In the genomic region with DNA sequence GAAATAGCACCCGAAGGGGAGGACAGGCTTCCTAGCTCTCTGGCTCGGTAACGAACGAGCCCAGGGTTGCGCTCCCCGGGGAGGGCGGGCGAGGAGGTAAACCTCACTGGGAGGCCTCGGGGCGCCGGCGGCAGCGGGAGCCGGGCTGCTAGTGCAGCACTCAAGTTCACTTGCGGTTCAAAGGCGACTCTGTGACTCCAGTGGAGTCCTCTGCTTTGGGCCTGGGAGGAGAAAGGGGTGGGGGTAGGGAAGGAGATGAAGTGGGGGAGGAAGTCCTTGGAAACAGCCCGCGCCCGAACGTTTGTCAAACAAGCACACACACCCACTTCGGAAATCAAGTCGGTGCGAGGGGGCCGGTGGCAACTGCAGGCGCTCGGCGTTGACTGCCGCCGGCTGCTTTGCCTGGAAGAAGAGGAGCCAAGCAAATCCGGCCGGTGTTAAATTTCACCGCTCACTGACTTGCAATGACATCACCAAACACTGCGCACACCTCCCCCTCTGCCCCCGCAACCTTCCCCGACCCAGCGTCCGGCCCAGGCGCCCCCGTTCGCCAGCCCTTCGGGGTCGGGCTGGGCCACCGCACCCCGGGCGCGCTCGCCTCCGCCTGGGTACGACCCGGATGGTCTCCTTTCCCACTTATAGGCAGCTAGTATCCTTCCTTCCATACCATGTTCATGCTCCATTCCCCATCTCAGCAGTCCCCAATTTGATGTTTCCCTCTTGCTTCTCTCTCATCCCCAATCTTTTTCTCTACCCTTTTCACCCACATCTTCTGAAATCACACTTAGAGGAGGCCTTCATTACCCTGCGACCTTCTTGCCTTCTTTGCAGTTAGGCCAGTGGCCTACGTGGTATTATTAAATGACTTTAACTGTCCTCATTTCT, we compare ENCODE assay signal across 8 cellular contexts. TPM values are rescaled to one million over a fixed set of nuclear protein-coding genes. Genes with fewer than 3 reads are reported as not detected.
DNase-seq lines count a peak whose midpoint lies in the region; ATAC-seq and TF ChIP-seq lines count a peak whose summit lies in the region.

Gene COL24A1 (minus strand): TSS at position 202 of the 885 bp plus-strand sequence. CDS start 376 bp downstream, outside the sequence.

- H3K4me1 Mint-ChIP-seq in brain (peaks cover 26% of the 10 kb centered on the region), immature natural killer cell (peaks cover 2 to 10% of the 10 kb centered on the region in 2 donors)

- H3K27me3 Mint-ChIP-seq in brain (peaks cover 56% of the 10 kb centered on the region), immature natural killer cell (ENCODE audit: low read depth in 3 of 3) (peaks cover 3 to 15% (median 7%) of the 10 kb centered on the region in 3 donors)

- no peaks in the 10 kb centered on the region for H3K36me3 Mint-ChIP-seq in brain
- peaks cover 0 to 8% (median 0%) of the 10 kb centered on the region in 3 donors for H3K36me3 Mint-ChIP-seq in immature natural killer cell

- peak; percentile 31 for DNase-seq in GM10248 (ENCODE audit: extremely low spot score)
- peak; percentile 48 for DNase-seq in NB4 (ENCODE audit: low read depth)
- no peak for DNase-seq in immature natural killer cell
- DNase-seq in stimulated activated CD4-positive, alpha-beta T cell treated with anti-CD3 and anti-CD28 coated beads, Interleukin-4, amount 100 ng/mL, for 24 hours, result no peak
- DNase-seq in RKO (ENCODE audit: low spot score), result no peak

- peak within 1 kb of the TSS in 3 of 5 experiments; percentile 23 to 37 (median 33) for H3K27ac Mint-ChIP-seq in brain
- H3K27ac Mint-ChIP-seq in immature natural killer cell, result no peak within 1 kb of the TSS

- no peak for ATAC-seq in HG03342 (IDR thresholded peaks at IDR 0.05; ENCODE audit: unreplicated experiment)

- TF ChIP-seq CTCF in GM10248 (IDR thresholded peaks at IDR 0.05; ENCODE audit: control extremely low read depth, extremely low read depth, low read depth, missing control alignments), result no peak
- no peak for TF ChIP-seq CTCF in NB4 (IDR thresholded peaks at IDR 0.05; ENCODE audit: low read depth, low read length)
- no peak for TF ChIP-seq CTCF in brain (conservative IDR thresholded peaks at IDR 0.05)

- H3K4me3 Mint-ChIP-seq in brain, result peak within 1 kb of the TSS; percentile 75 to 86 (median 84)
- peak within 1 kb of the TSS; percentile 33 to 81 (median 61) for H3K4me3 Mint-ChIP-seq in immature natural killer cell

- H3K9me3 Mint-ChIP-seq in brain, result peaks cover 0 to 11% (median 3%) of the 10 kb centered on the region in 5 experiments
- peaks cover 4 to 12% (median 8%) of the 10 kb centered on the region in 6 donors for H3K9me3 Mint-ChIP-seq in immature natural killer cell

- POLR2A ChIA-PET in GM10248 (lab: Yijun Ruan, JAX), result no interaction called here

- H3K27me3 ChIP-seq in skeletal muscle tissue (ENCODE audit: control insufficient read depth in 3 of 3, insufficient read depth in 3 of 3, low read length in 3 of 3), result peaks cover 0 to 7% (median 0%) of the 10 kb centered on the region in 3 donors

- peak within 1 kb of the TSS; percentile 75 for H3K27ac ChIP-seq in skeletal muscle tissue (ENCODE audit: low read depth, low read length)

- H3K4me3 ChIP-seq in NB4 (ENCODE audit: low read depth, low read length) (no peak within 1 kb of the TSS), skeletal muscle tissue (ENCODE audit: low read length in 3 of 3) (peak within 1 kb of the TSS; percentile 73 to 78 (median 77))

- peak within 1 kb of the TSS; percentile 64 to 78 (median 72) for H3K9ac ChIP-seq in skeletal muscle tissue (ENCODE audit: low read depth in 1 of 3, low read length in 3 of 3)

- no peaks in the 10 kb centered on the region for H3K9me3 ChIP-seq in skeletal muscle tissue (ENCODE audit: control insufficient read depth in 3 of 3, low read length in 3 of 3)

- peaks cover 12 to 16% (median 14%) of the 10 kb centered on the region in 3 donors for H3K4me1 ChIP-seq in skeletal muscle tissue (ENCODE audit: control insufficient read depth in 3 of 3, insufficient read depth in 3 of 3, low read length in 3 of 3)

- CTCF ChIA-PET in GM10248 (lab: Yijun Ruan, JAX), result no interaction called here

- H3K36me3 ChIP-seq in skeletal muscle tissue (ENCODE audit: control insufficient read depth in 3 of 3, insufficient read depth in 3 of 3, low read length in 3 of 3), result no peaks in the 10 kb centered on the region

- TF ChIP-seq POLR2A in NB4 (IDR thresholded peaks at IDR 0.05; ENCODE audit: extremely low read depth, insufficient read length), result no peak

RNA-seq across cellular contexts. Expression of gene COL24A1, which starts in this region (rescaled TPM):
- polyA plus RNA-seq in brain (ENCODE audit: insufficient read depth, low read depth, low replicate concordance) (not detected), immature natural killer cell (under 1 TPM in 1 of 3 donors, not detected in 2; 0.09 TPM)
- 3.7 TPM for total RNA-seq in skeletal muscle tissue

Comparison
In these comparisons a context has a peak if more than half of its experiments do, and no peak if none do; other contexts are left out.
1. DNase-seq: peak in GM10248 (single experiment) and NB4 (single experiment); none in immature natural killer cell (0 of 3), stimulated activated CD4-positive, alpha-beta T cell treated with anti-CD3 and anti-CD28 coated beads, Interleukin-4, amount 100 ng/mL, for 24 hours (single experiment) and RKO (single experiment).
2. H3K27ac Mint-ChIP-seq: peak in brain (3 of 5); none in immature natural killer cell (0 of 6).